ENCODE assay signal across 5 cellular contexts in the genomic region with DNA sequence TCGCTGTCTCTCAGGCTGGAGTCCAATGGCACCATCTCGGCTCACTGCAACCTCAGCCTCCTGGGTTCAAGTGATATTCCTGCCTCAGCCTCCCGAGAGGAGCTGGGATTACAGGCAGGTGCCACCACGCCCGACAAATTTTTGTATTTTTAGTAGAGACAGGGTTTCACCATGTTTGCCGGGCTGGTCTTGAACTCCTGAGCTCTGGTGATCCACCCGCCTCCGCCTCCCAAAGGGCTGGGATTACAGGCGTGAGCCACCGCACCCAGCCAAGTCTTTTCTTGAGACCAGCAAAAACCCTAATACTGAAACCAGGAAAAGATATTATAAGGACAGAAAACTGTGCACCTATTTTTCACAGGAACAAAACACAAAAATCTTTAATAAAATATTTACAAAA. TPM values are rescaled to one million over a fixed set of nuclear protein-coding genes. Genes with fewer than 3 reads are reported as not detected.
"Had no signal": no experiment of that assay in that cellular context is flagged by ENCODE, and none has a peak within 500 bp of the region (broad histone marks: within the 10 kb centered on the region; RNA-seq: fewer than 3 reads in every experiment).

No MANE protein-coding gene starts in this region.

RNA-seq across cellular contexts. Expression of a gene that starts 41.4 kb away (rescaled TPM):
- total RNA-seq: HepG2, HT-29, IMR-90, K562 had no signal
- polyA plus RNA-seq: IgD-negative memory B cell, IMR-90, K562 had no signal
